8 cellular contexts compared by ENCODE assay signal in genomic region chr7:66413379-66414114, GRCh38.
DNase-seq lines count a peak whose midpoint lies in the region; ATAC-seq, FAIRE-seq and TF ChIP-seq lines count a peak whose summit lies in the region.

No MANE protein-coding gene starts in this region.

- peak overlapping the region; percentile 12 to 56 (median 47); a peak in 7 of 8 replicates for H3K4me3 ChIP-seq in H1 (ENCODE audit: extremely low read depth in 1 of 4, insufficient read depth in 2 of 4, low read depth in 3 of 4, low read length in 4 of 4)

- H4K91ac ChIP-seq in H1 (replicated peaks; ENCODE audit: insufficient read length, low read length): no peak overlapping the region

- no peaks in the 10 kb centered on the region for H3K4me1 ChIP-seq in ES-I3 (ENCODE audit: insufficient read depth, low read length)
- H3K4me1 ChIP-seq in H1 (replicated peaks in 1 of 4; ENCODE audit: control insufficient read depth in 3 of 4, insufficient read depth in 4 of 4, low read length in 3 of 4): peaks cover 0 to 4% (median 1%) of the 10 kb centered on the region in 4 experiments; a peak in 4 of 7 replicates

- no peak overlapping the region for H3K4ac ChIP-seq in H1 (replicated peaks; ENCODE audit: insufficient read length, low read depth, low read length)

- H3K23me2 ChIP-seq in H1 (ENCODE audit: low read depth, low read length): peaks cover 7% of the 10 kb centered on the region; the same call in 1 of the 2 replicates

- H3K9ac ChIP-seq in ES-I3 (ENCODE audit: low read depth, low read length) (peak overlapping the region; percentile 33; the same call in 1 of the 2 replicates), H1 (replicated peaks in 1 of 4; ENCODE audit: extremely low read depth in 1 of 4, low read depth in 3 of 4, low read length in 3 of 4) (peak overlapping the region in 2 of 4 experiments; percentile 20 to 26; a peak in 3 of 7 replicates)

- H4K8ac ChIP-seq in H1 (ENCODE audit: extremely low read depth, insufficient read depth, low read length): peak overlapping the region; percentile 86; the same call in 1 of the 2 replicates

- TF ChIP-seq EP300 in H1 (IDR thresholded peaks at IDR 0.05; ENCODE audit: borderline replicate concordance in 1 of 2, low read depth in 2 of 2, low read length in 2 of 2): no peak; a peak in 1 of 3 replicates

- no peaks in the 10 kb centered on the region for H3K79me2 ChIP-seq in H1 (ENCODE audit: control insufficient read depth in 1 of 2, insufficient read depth in 2 of 2, low read length in 2 of 2)

- no peak overlapping the region for H2BK120ac ChIP-seq in H1 (replicated peaks; ENCODE audit: low read depth, low read length)

- H3K36me3 ChIP-seq in ES-I3 (ENCODE audit: insufficient read depth, low read length) (peaks cover 1% of the 10 kb centered on the region; the same call in 1 of the 2 replicates), H1 (ENCODE audit: control insufficient read depth in 2 of 4, insufficient read depth in 4 of 4, low read length in 3 of 4) (no peaks in the 10 kb centered on the region)

- no peaks in the 10 kb centered on the region for H3K79me1 ChIP-seq in H1 (ENCODE audit: low read depth, low read length)

- H2BK20ac ChIP-seq in H1 (ENCODE audit: low read length): no peak overlapping the region

- H2BK5ac ChIP-seq in H1 (ENCODE audit: low read depth, low read length): no peak overlapping the region

- H4K5ac ChIP-seq in H1 (ENCODE audit: insufficient read length, low read depth, low read length): no peak overlapping the region

- no peak overlapping the region; the same call in 1 of the 2 replicates for H3K18ac ChIP-seq in H1 (ENCODE audit: extremely low read depth, low read length)

- peaks cover 1 to 3% of the 10 kb centered on the region in 2 experiments for H4K20me1 ChIP-seq in H1 (replicated peaks in 1 of 2; ENCODE audit: control insufficient read depth in 1 of 2, insufficient read depth in 2 of 2, low read length in 2 of 2)

- no peak for FAIRE-seq in H1 (lab: Jason Lieb, UNC)

- peaks cover 0 to 8% (median 5%) of the 10 kb centered on the region in 4 experiments; a peak in 6 of 7 replicates for H3K27me3 ChIP-seq in H1 (replicated peaks in 1 of 4; ENCODE audit: control insufficient read depth in 3 of 4, extremely low read depth in 1 of 4, insufficient read depth in 3 of 4, low read length in 3 of 4)

- no peak overlapping the region for H3K23ac ChIP-seq in H1 (ENCODE audit: insufficient read length)

- H3K9me3 ChIP-seq in ES-I3 (ENCODE audit: control insufficient read depth, insufficient read depth, low read length) (no peaks in the 10 kb centered on the region), H1 (ENCODE audit: insufficient read depth in 2 of 2, low read depth in 1 of 2, low read length in 1 of 2) (no peaks in the 10 kb centered on the region)

- peak in 1 of 2 experiments; percentile 65; a peak in 1 of 3 replicates for TF ChIP-seq POLR2A in H1 (IDR thresholded peaks at IDR 0.05; ENCODE audit: control extremely low read depth in 1 of 2, low read depth in 2 of 2, low read length in 2 of 2)

- peak; percentile 81 for ATAC-seq in HG02642 (IDR thresholded peaks at IDR 0.05; ENCODE audit: poor library complexity, unreplicated experiment)

- H2AFZ ChIP-seq in H1 (ENCODE audit: low read length): peak overlapping the region; percentile 79; the same call in 1 of the 2 replicates

- WGBS in H1 (ENCODE audit: extremely low coverage in 1 of 2, insufficient coverage in 1 of 2, insufficient read length in 1 of 2, insufficient replicate concordance in 2 of 2, low coverage in 1 of 2, low lambda C conversion rate in 2 of 2, missing lambda C conversion rate in 1 of 2), 2 experiments: 2% methylated on average over 37 of the region's 49 CpGs; no CpG with 5 or more reads in 1 of the 2 experiments

- no peak overlapping the region for H2BK15ac ChIP-seq in H1 (ENCODE audit: low read length)

- peak overlapping the region; percentile 60 to 92 for H3K4me2 ChIP-seq in H1 (ENCODE audit: insufficient read depth in 1 of 2, low read depth in 2 of 2, low read length in 2 of 2)

- H3K27ac ChIP-seq in H1 (ENCODE audit: low read depth, low read length): peak overlapping the region; percentile 34; the same call in 1 of the 2 replicates

- H3K56ac ChIP-seq in H1 (replicated peaks; ENCODE audit: insufficient read length, low read depth, low read length): no peak overlapping the region

- TF ChIP-seq RAD21 in H1 (IDR thresholded peaks at IDR 0.05 in 1 of 2, conservative IDR thresholded peaks at IDR 0.05 in 1 of 2; ENCODE audit: low read depth in 2 of 2, low read length in 2 of 2): peak; percentile 57 to 63

- DNase-seq in NCI-H345 (lab: John Stamatoyannopoulos, UW) (peak; percentile 96), H1 (ENCODE audit: low read depth in 1 of 2, low spot score in 2 of 2) (peak; percentile 79 to 85), medulla oblongata (ENCODE audit: extremely low spot score) (peak; percentile 91), DMS153 treated with DMSO at 0.1 percent for 48 hours (lab: John Stamatoyannopoulos, UW; ENCODE audit: unreplicated experiment) (no peak)
- peak; percentile 49 for DNase-seq in activated CD8-positive, alpha-beta memory T cell treated with anti-CD3 and anti-CD28 coated beads, Interleukin-2, amount 50 U/mL, for 24 hours (ENCODE audit: extremely low read depth)
- DNase-seq in stimulated activated CD4-positive, alpha-beta T cell treated with anti-CD3 and anti-CD28 coated beads, TNF-alpha, amount 100 ng/mL, for 24 hours (ENCODE audit: low read depth in 3 of 3): peak; percentile 58 to 83 (median 66)

- POLR2A ChIA-PET in H1 (lab: Charles Lee; ENCODE audit: partially characterized antibody): interaction anchor here (0.7 to 1.2 kb wide), 2 partner anchors 80 to 336 kb away, joined by 3 to 6 read pairs; no protein-coding TSS in a partner anchor

- peak overlapping the region; percentile 35 for H2BK12ac ChIP-seq in H1 (ENCODE audit: low read depth, low read length)

- TF ChIP-seq CTCF in H1 (IDR thresholded peaks at IDR 0.05; ENCODE audit: control extremely low read depth in 1 of 3, insufficient read depth in 1 of 3, low read depth in 1 of 3, low read length in 3 of 3): peak; percentile 56 to 72 (median 56)

- CTCF ChIA-PET in H1 (lab: Charles Lee; ENCODE audit: partially characterized antibody): interaction anchor here (0.5 to 2.1 kb wide), 22 partner anchors 10 to 404 kb away, joined by 3 to 13 read pairs (median 4); no protein-coding TSS in a partner anchor

- peak overlapping the region; percentile 56; the same call in 1 of the 2 replicates for H2AK5ac ChIP-seq in H1 (ENCODE audit: low read depth, low read length)

- no peak overlapping the region for H3K14ac ChIP-seq in H1 (ENCODE audit: insufficient read length)

TF ChIP-seq in H1, 55 proteins besides CTCF, POLR2A, EP300 and RAD21 (continues in another document):
- TF ChIP-seq NRF1 (IDR thresholded peaks at IDR 0.05; ENCODE audit: low read depth, low read length) (peak; percentile 57), KDM1A (IDR thresholded peaks at IDR 0.05; ENCODE audit: borderline replicate concordance, low read length) (peak; percentile 21; the same call in 1 of the 2 replicates), JUN (IDR thresholded peaks at IDR 0.05; ENCODE audit: low read depth, low read length) (no peak), SUZ12 (IDR thresholded peaks at IDR 0.05; ENCODE audit: low read length) (no peak), JUND (IDR thresholded peaks at IDR 0.05; ENCODE audit: low read length) (no peak), TBP (IDR thresholded peaks at IDR 0.05; ENCODE audit: low read depth, low read length) (no peak), EGR1 (IDR thresholded peaks at IDR 0.05; ENCODE audit: borderline replicate concordance, low read depth, low read length) (no peak)
